ENCODE assay signal across 12 cellular contexts in the genomic region with DNA sequence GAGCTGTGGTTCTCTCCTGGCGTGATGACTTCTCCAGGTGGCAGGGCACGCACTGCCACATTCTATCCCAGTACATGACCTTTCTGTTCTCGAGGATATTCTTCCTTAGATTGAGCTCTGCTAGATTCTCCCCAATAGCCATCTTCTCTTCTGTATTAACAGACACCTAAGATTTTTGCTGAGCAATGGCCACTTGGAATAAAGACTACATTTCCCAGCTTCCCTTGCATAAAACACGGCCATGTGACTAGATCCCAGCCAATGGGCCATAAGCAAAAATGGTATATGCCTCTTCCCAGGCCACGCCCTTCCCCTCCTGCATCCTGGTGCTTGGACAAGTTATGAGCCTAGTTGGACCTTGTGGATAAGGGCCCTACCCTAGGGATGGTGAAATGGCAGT.
DNase-seq lines count a peak whose midpoint lies in the region; ATAC-seq and TF ChIP-seq lines count a peak whose summit lies in the region.
"Had no signal": no experiment of that assay in that cellular context is flagged by ENCODE, and none has a peak within 500 bp of the region (broad histone marks: within the 10 kb centered on the region; RNA-seq: fewer than 3 reads in every experiment).

No MANE protein-coding gene starts in this region.

- H3K27me3 ChIP-seq in dorsolateral prefrontal cortex: peaks cover 0 to 31% (median 9%) of the 10 kb centered on the region in 45 donors
- H3K27me3 ChIP-seq: vagina had no signal

- ATAC-seq in GM21360 (IDR thresholded peaks at IDR 0.05; ENCODE audit: unreplicated experiment): peak; percentile 59
- no peak for ATAC-seq in activated CD4-positive, CD25-positive, alpha-beta regulatory T cell treated with anti-CD3 and anti-CD28 coated beads, Interleukin-2, amount 50 U/mL, for 24 hours
- ATAC-seq: activated naive CD8-positive, alpha-beta T cell treated with anti-CD3 and anti-CD28 coated beads, Interleukin-2, amount 50 U/mL, for 24 hours had no signal

- no peak overlapping the region for H3K27ac ChIP-seq in dorsolateral prefrontal cortex
- H3K27ac ChIP-seq: vagina had no signal

- no peak overlapping the region for H3K4me3 ChIP-seq in dorsolateral prefrontal cortex
- H3K4me3 ChIP-seq: vagina had no signal

- TF ChIP-seq CTCF in dorsolateral prefrontal cortex (IDR thresholded peaks at IDR 0.05 in 54 of 56, conservative IDR thresholded peaks at IDR 0.05 in 2 of 56; ENCODE audit: low read depth in 1 of 56, partially characterized antibody in 56 of 56): no peak

- peak; percentile 59 for DNase-seq in AG08396 (ENCODE audit: low spot score)
- DNase-seq in NCI-H446 treated with DMSO at 0.1 percent for 48 hours (lab: John Stamatoyannopoulos, UW): peak; percentile 30
- peak; percentile 54 for DNase-seq in dermis blood vessel endothelial cell
- DNase-seq in dorsolateral prefrontal cortex: no peak
- no peak for DNase-seq in NCI-H146 (lab: John Stamatoyannopoulos, UW)
- no peak for DNase-seq in NK-92 (lab: John Stamatoyannopoulos, UW; ENCODE audit: unreplicated experiment)
- DNase-seq: activated naive CD8-positive, alpha-beta T cell treated with anti-CD3 and anti-CD28 coated beads, Interleukin-2, amount 50 U/mL, for 24 hours; DMS153; stimulated activated CD4-positive, alpha-beta T cell treated with anti-CD3 and anti-CD28 coated beads, Interleukin-2, amount 100 ng/mL, for 48 hours had no signal

- intact Hi-C loops in dorsolateral prefrontal cortex (cut with DNase I): no loop called here

Comparison
In these comparisons a context has a peak if more than half of its experiments do, and no peak if none do; other contexts are left out.
1. DNase-seq: peak in AG08396 (single experiment), NCI-H446 treated with DMSO at 0.1 percent for 48 hours (single experiment) and dermis blood vessel endothelial cell (single experiment); none in dorsolateral prefrontal cortex (0 of 10), NCI-H146 (single experiment) and NK-92 (single experiment).